14 cellular contexts compared by ENCODE assay signal in the genomic region with DNA sequence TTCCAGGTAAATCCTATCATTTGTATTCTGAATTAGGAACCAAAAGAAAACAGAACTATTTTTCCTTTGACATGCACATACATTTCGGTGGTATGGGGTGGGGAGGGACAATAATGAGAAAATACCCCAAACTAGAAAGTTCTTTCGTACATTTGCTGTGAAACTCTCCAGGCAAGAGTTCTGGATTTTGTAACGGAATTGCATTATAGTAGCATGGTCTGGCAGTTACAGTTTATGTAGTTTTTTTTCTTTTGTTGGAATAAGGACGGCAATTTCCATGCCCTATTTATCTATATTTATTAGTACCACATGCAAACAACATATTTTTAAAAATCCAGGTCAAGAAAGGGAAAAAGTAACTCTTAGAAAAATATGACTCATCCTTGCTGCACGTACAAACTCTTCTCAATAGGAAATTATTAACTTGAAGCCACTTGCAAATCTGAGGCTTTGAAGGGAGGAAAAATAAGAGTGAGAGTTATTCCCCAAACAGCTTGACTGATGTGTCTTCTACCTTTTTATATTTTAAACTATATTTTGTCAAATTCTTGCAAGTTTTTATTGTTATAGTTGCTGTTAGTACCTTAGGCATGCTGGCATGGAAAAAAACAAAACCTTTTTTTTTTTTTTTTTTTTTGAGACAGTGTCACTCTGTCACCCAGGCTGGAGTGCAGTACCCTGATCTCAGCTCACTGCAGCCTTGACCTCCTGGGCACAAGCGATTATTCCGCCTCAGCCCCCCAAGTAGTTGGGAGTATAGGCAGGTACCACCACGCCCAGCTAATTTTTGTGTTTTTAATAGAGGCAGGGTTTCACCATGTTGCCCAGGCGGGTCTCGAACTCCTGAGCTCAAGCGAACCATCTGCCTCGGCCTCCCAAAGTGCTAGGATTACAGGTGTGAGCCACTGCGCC.
DNase-seq lines count a peak whose midpoint lies in the region; ATAC-seq and TF ChIP-seq lines count a peak whose summit lies in the region.
"Had no signal": no experiment of that assay in that cellular context is flagged by ENCODE, and none has a peak within 500 bp of the region (broad histone marks: within the 10 kb centered on the region; RNA-seq: fewer than 3 reads in every experiment).

No MANE protein-coding gene starts in this region.

- H3K4me3 Mint-ChIP-seq in activated CD8-positive, alpha-beta T cell treated with anti-CD3 and anti-CD28 coated beads, Interleukin-2, amount 10 ng/mL, durations not matched to agents 7 days and 5 days: no peak overlapping the region
- no peak overlapping the region for H3K4me3 Mint-ChIP-seq in naive thymus-derived CD4-positive, alpha-beta T cell
- H3K4me3 Mint-ChIP-seq: CD4-positive, CD25-positive, alpha-beta regulatory T cell had no signal

- H3K79me2 ChIP-seq in SK-N-SH (ENCODE audit: insufficient read depth) (no peaks in the 10 kb centered on the region), smooth muscle cell (ENCODE audit: low read depth) (no peaks in the 10 kb centered on the region)

- H3K27ac Mint-ChIP-seq in activated CD8-positive, alpha-beta T cell treated with anti-CD3 and anti-CD28 coated beads, Interleukin-2, amount 10 ng/mL, durations not matched to agents 7 days and 5 days: no peak overlapping the region
- peak overlapping the region in 2 of 9 donors; percentile 7 to 48 for H3K27ac Mint-ChIP-seq in naive thymus-derived CD4-positive, alpha-beta T cell

- H4K20me1 ChIP-seq in SK-N-SH (ENCODE audit: insufficient read depth) (no peaks in the 10 kb centered on the region), smooth muscle cell (ENCODE audit: low read depth) (no peaks in the 10 kb centered on the region)

- no peaks in the 10 kb centered on the region for H3K9me2 ChIP-seq in SK-N-SH

- H3K9ac ChIP-seq in SK-N-SH: no peak overlapping the region
- peak overlapping the region; percentile 0 for H3K9ac ChIP-seq in smooth muscle cell (ENCODE audit: low read depth)

- CTCF ChIA-PET in SK-N-SH (lab: Yijun Ruan, JAX): no interaction called here
- CTCF ChIA-PET in activated CD8-positive, alpha-beta T cell treated with anti-CD3 and anti-CD28 coated beads, Interleukin-2, amount 10 ng/mL, durations not matched to agents 7 days and 5 days (lab: Charles Lee): no interaction called here
- CTCF ChIA-PET in naive thymus-derived CD4-positive, alpha-beta T cell (lab: Charles Lee): no interaction called here

- no peaks in the 10 kb centered on the region for H3K27me3 Mint-ChIP-seq in activated CD8-positive, alpha-beta T cell treated with anti-CD3 and anti-CD28 coated beads, Interleukin-2, amount 10 ng/mL, durations not matched to agents 7 days and 5 days (ENCODE audit: low read depth)
- H3K27me3 Mint-ChIP-seq in naive thymus-derived CD4-positive, alpha-beta T cell: no peaks in the 10 kb centered on the region
- H3K27me3 Mint-ChIP-seq: CD4-positive, CD25-positive, alpha-beta regulatory T cell had no signal

- H3K4me2 ChIP-seq in SK-N-SH: peak overlapping the region; percentile 36; the same call in 1 of the 2 replicates
- peak overlapping the region; percentile 69 for H3K4me2 ChIP-seq in smooth muscle cell

- no peaks in the 10 kb centered on the region for H3K9me3 Mint-ChIP-seq in activated CD8-positive, alpha-beta T cell treated with anti-CD3 and anti-CD28 coated beads, Interleukin-2, amount 10 ng/mL, durations not matched to agents 7 days and 5 days (ENCODE audit: insufficient read depth)
- no peaks in the 10 kb centered on the region for H3K9me3 Mint-ChIP-seq in naive thymus-derived CD4-positive, alpha-beta T cell
- H3K9me3 Mint-ChIP-seq: CD4-positive, CD25-positive, alpha-beta regulatory T cell had no signal

- POLR2A ChIA-PET in SK-N-SH (lab: Yijun Ruan, JAX): no interaction called here
- POLR2A ChIA-PET in activated CD8-positive, alpha-beta T cell treated with anti-CD3 and anti-CD28 coated beads, Interleukin-2, amount 10 ng/mL, durations not matched to agents 7 days and 5 days (lab: Charles Lee): no interaction called here
- POLR2A ChIA-PET in naive thymus-derived CD4-positive, alpha-beta T cell (lab: Charles Lee): no interaction called here

- H3F3A ChIP-seq in SK-N-SH (replicated peaks; ENCODE audit: insufficient read depth): peaks cover 7% of the 10 kb centered on the region
- H3F3A ChIP-seq in smooth muscle cell (ENCODE audit: low read depth): peaks cover 4% of the 10 kb centered on the region

- TF ChIP-seq CTCF in SK-N-SH (IDR thresholded peaks at IDR 0.05) (no peak), smooth muscle cell (IDR thresholded peaks at IDR 0.05; ENCODE audit: borderline replicate concordance, insufficient read depth, poor library complexity, severe bottlenecking) (no peak)

- DNase-seq in Caki2 (ENCODE audit: low read depth) (peak; percentile 72), SK-N-SH (no peak), fibroblast of the conjunctiva (ENCODE audit: low read depth) (peak; percentile 28), smooth muscle cell (lab: John Stamatoyannopoulos, UW; ENCODE audit: unreplicated experiment) (no peak), NCI-H526 treated with DMSO at 0.1 percent for 48 hours (lab: John Stamatoyannopoulos, UW) (no peak), GF-D8 (lab: John Stamatoyannopoulos, UW) (no peak)
- DNase-seq in activated CD8-positive, alpha-beta T cell treated with anti-CD3 and anti-CD28 coated beads, Interleukin-2, amount 10 ng/mL, durations not matched to agents 7 days and 5 days: no peak
- no peak for DNase-seq in naive thymus-derived CD4-positive, alpha-beta T cell
- DNase-seq: CD4-positive, CD25-positive, alpha-beta regulatory T cell; MV-4-11; NCI-H524; ovary; SIG-M5 had no signal

- intact Hi-C loops in naive thymus-derived CD4-positive, alpha-beta T cell (cut with micrococcal nuclease): no loop called here

- peaks cover 17 to 34% of the 10 kb centered on the region in 2 experiments; a peak in 3 of 4 replicates for H3K4me1 ChIP-seq in SK-N-SH (ENCODE audit: control insufficient read depth in 1 of 2, insufficient read depth in 2 of 2, low read depth in 1 of 2, low read length in 1 of 2)
- H3K4me1 ChIP-seq in smooth muscle cell (ENCODE audit: low read depth): peaks cover 15% of the 10 kb centered on the region
- no peaks in the 10 kb centered on the region for H3K4me1 ChIP-seq in naive thymus-derived CD4-positive, alpha-beta T cell (ENCODE audit: control insufficient read depth in 2 of 2, insufficient read depth in 2 of 2, low read length in 2 of 2)

- H3K27me3 ChIP-seq in SK-N-SH (ENCODE audit: insufficient read depth) (no peaks in the 10 kb centered on the region), smooth muscle cell (ENCODE audit: low read depth) (no peaks in the 10 kb centered on the region)
- no peaks in the 10 kb centered on the region for H3K27me3 ChIP-seq in naive thymus-derived CD4-positive, alpha-beta T cell (ENCODE audit: control insufficient read depth in 2 of 2, insufficient read depth in 2 of 2, low read length in 2 of 2)
- H3K27me3 ChIP-seq: foreskin keratinocyte, ovary had no signal

- H3K27ac ChIP-seq in SK-N-SH (ENCODE audit: low read depth in 2 of 2, low read length in 1 of 2) (peak overlapping the region; percentile 65 to 78; a peak in 3 of 4 replicates), smooth muscle cell (ENCODE audit: low read depth) (peak overlapping the region; percentile 62)
- no peak overlapping the region for H3K27ac ChIP-seq in naive thymus-derived CD4-positive, alpha-beta T cell (ENCODE audit: low read depth, low read length)
- H3K27ac ChIP-seq: foreskin keratinocyte had no signal

- in situ Hi-C loops in Caki2 (cut with HindIII; ENCODE audit: low pct_unique_long_range_greater_than_20kb, low sequenced_read_pairs): no loop called here

- no peaks in the 10 kb centered on the region for H3K9me3 ChIP-seq in SK-N-SH
- H3K9me3 ChIP-seq in smooth muscle cell (replicated peaks; ENCODE audit: low read depth): no peaks in the 10 kb centered on the region
- H3K9me3 ChIP-seq in naive thymus-derived CD4-positive, alpha-beta T cell (ENCODE audit: control insufficient read depth in 2 of 3, low read length in 3 of 3): no peaks in the 10 kb centered on the region
- H3K9me3 ChIP-seq: ovary had no signal

- no peak overlapping the region for H3K4me3 ChIP-seq in SK-N-SH (ENCODE audit: low read depth in 2 of 2, low read length in 1 of 2)
- H3K4me3 ChIP-seq in smooth muscle cell: peak overlapping the region; percentile 10
- H3K4me3 ChIP-seq in naive thymus-derived CD4-positive, alpha-beta T cell (ENCODE audit: low read length): no peak overlapping the region
- H3K4me3 ChIP-seq: ovary had no signal

- TF ChIP-seq RAD21 in SK-N-SH (IDR thresholded peaks at IDR 0.05; ENCODE audit: low read length): no peak

- peaks cover 3% of the 10 kb centered on the region for H3K36me3 Mint-ChIP-seq in activated CD8-positive, alpha-beta T cell treated with anti-CD3 and anti-CD28 coated beads, Interleukin-2, amount 10 ng/mL, durations not matched to agents 7 days and 5 days (ENCODE audit: low read depth)
- peaks cover 0 to 30% (median 19%) of the 10 kb centered on the region in 5 donors for H3K36me3 Mint-ChIP-seq in naive thymus-derived CD4-positive, alpha-beta T cell

- H3K36me3 ChIP-seq in SK-N-SH (replicated peaks in 1 of 2; ENCODE audit: control insufficient read depth in 1 of 2, insufficient read depth in 2 of 2, low read length in 1 of 2) (no peaks in the 10 kb centered on the region), smooth muscle cell (ENCODE audit: low read depth) (no peaks in the 10 kb centered on the region)
- peaks cover 0 to 22% (median 5%) of the 10 kb centered on the region in 3 experiments for H3K36me3 ChIP-seq in naive thymus-derived CD4-positive, alpha-beta T cell (ENCODE audit: control insufficient read depth in 2 of 3, insufficient read depth in 3 of 3, low read length in 3 of 3)
- H3K36me3 ChIP-seq: ovary had no signal

- peaks cover 5% of the 10 kb centered on the region for H3K4me1 Mint-ChIP-seq in activated CD8-positive, alpha-beta T cell treated with anti-CD3 and anti-CD28 coated beads, Interleukin-2, amount 10 ng/mL, durations not matched to agents 7 days and 5 days (ENCODE audit: low read depth)
- H3K4me1 Mint-ChIP-seq in naive thymus-derived CD4-positive, alpha-beta T cell: peaks cover 5 to 10% (median 8%) of the 10 kb centered on the region in 7 donors

- ATAC-seq in activated CD8-positive, alpha-beta T cell treated with anti-CD3 and anti-CD28 coated beads, Interleukin-2, amount 10 ng/mL, durations not matched to agents 7 days and 5 days: no peak
- no peak for ATAC-seq in naive thymus-derived CD4-positive, alpha-beta T cell
- ATAC-seq: foreskin keratinocyte had no signal

- WGBS in SK-N-SH (ENCODE audit: low lambda C conversion rate): 60% methylated on average over 13 of the region's 13 CpGs
- WGBS in smooth muscle cell (ENCODE audit: low lambda C conversion rate): 78% methylated on average over 13 of the region's 13 CpGs

- TF ChIP-seq EP300 in SK-N-SH (IDR thresholded peaks at IDR 0.05; ENCODE audit: borderline replicate concordance in 1 of 2, low read depth in 1 of 2, low read length in 1 of 2): peak in 1 of 2 experiments; percentile 56; a peak in 2 of 4 replicates

- H2AFZ ChIP-seq in SK-N-SH (ENCODE audit: low read depth) (peak overlapping the region; percentile 31; the same call in 1 of the 2 replicates), smooth muscle cell (ENCODE audit: low read depth) (peak overlapping the region; percentile 18)

TF ChIP-seq in SK-N-SH, 30 proteins besides CTCF, POLR2A, EP300 and RAD21 (continues in another document):
- TF ChIP-seq YY1 (IDR thresholded peaks at IDR 0.05; ENCODE audit: low read depth) (no peak), ELF1 (IDR thresholded peaks at IDR 0.05) (no peak), FOXJ3 (CRISPR knock-in tag; IDR thresholded peaks at IDR 0.05) (no peak)

Comparison
In these comparisons a context has a peak if more than half of its experiments do, and no peak if none do; other contexts are left out.
1. DNase-seq: peak in Caki2 (single experiment) and fibroblast of the conjunctiva (single experiment); none in SK-N-SH (single experiment), smooth muscle cell (single experiment), NCI-H526 treated with DMSO at 0.1 percent for 48 hours (single experiment), activated CD8-positive, alpha-beta T cell treated with anti-CD3 and anti-CD28 coated beads, Interleukin-2, amount 10 ng/mL, durations not matched to agents 7 days and 5 days (single experiment), naive thymus-derived CD4-positive, alpha-beta T cell (0 of 9) and GF-D8 (single experiment).